In genomic region chr10:127889605-127890195, GRCh38 we compare ENCODE assay signal across 14 cellular contexts. TPM values are rescaled to one million over a fixed set of nuclear protein-coding genes. Genes with fewer than 3 reads are reported as not detected.
DNase-seq lines count a peak whose midpoint lies in the region; ATAC-seq and TF ChIP-seq lines count a peak whose summit lies in the region.
"Had no signal": no experiment of that assay in that cellular context is flagged by ENCODE, and none has a peak within 500 bp of the region (broad histone marks: within the 10 kb centered on the region; RNA-seq: fewer than 3 reads in every experiment).

No MANE protein-coding gene starts in this region.

- no peaks in the 10 kb centered on the region for H4K20me1 ChIP-seq in osteoblast (ENCODE audit: insufficient read depth, low read length)

- no peak for ATAC-seq in GM19397 (IDR thresholded peaks at IDR 0.05; ENCODE audit: unreplicated experiment)
- no peak for ATAC-seq in GM21825 (IDR thresholded peaks at IDR 0.05; ENCODE audit: unreplicated experiment)
- ATAC-seq: GM12878 had no signal

- no peak overlapping the region for H2AFZ ChIP-seq in osteoblast (ENCODE audit: low read length)

- TF ChIP-seq POLR2A in prostate gland (IDR thresholded peaks at IDR 0.05) = no peak

- peaks cover 6% of the 10 kb centered on the region for H3K27me3 ChIP-seq in osteoblast (ENCODE audit: insufficient read depth, low read length)
- H3K27me3 ChIP-seq in prostate gland (replicated peaks; ENCODE audit: insufficient read depth) = no peaks in the 10 kb centered on the region
- H3K27me3 ChIP-seq in ascending aorta = no peaks in the 10 kb centered on the region

- no peak overlapping the region for H3K4me3 ChIP-seq in fibroblast of pulmonary artery (replicated peaks; ENCODE audit: low read depth, low read length)
- H3K4me3 ChIP-seq in osteoblast (ENCODE audit: insufficient read depth, low read length) = no peak overlapping the region
- H3K4me3 ChIP-seq in prostate gland = no peak overlapping the region
- H3K4me3 ChIP-seq in ascending aorta = no peak overlapping the region
- H3K4me3 ChIP-seq: GM12878 had no signal

- no peak overlapping the region for H3K27ac ChIP-seq in osteoblast (ENCODE audit: low read depth, low read length)
- H3K27ac ChIP-seq in prostate gland = no peak overlapping the region
- H3K27ac ChIP-seq in ascending aorta = peak overlapping the region in 1 of 2 donors; percentile 33

- H3K4me1 ChIP-seq in osteoblast (ENCODE audit: insufficient read depth, low read length) (peaks cover 10% of the 10 kb centered on the region), prostate gland (replicated peaks) (no peaks in the 10 kb centered on the region), ascending aorta (no peaks in the 10 kb centered on the region)

- H3K9me3 ChIP-seq in osteoblast (ENCODE audit: low read depth, low read length) (no peaks in the 10 kb centered on the region), prostate gland (no peaks in the 10 kb centered on the region), ascending aorta (no peaks in the 10 kb centered on the region)

- peak; percentile 54 for DNase-seq in COLO829 (ENCODE audit: low spot score)
- DNase-seq in RPMI7951 (ENCODE audit: low read depth) = peak; percentile 76
- peak; percentile 72 for DNase-seq in fibroblast of pulmonary artery (ENCODE audit: low read depth)
- peak; percentile 86 for DNase-seq in osteoblast (ENCODE audit: insufficient read length, low spot score, missing footprints)
- no peak for DNase-seq in prostate gland (ENCODE audit: low spot score)
- no peak for DNase-seq in ascending aorta (ENCODE audit: low spot score in 2 of 2)
- DNase-seq: activated CD4-positive, alpha-beta T cell treated with anti-CD3 and anti-CD28 coated beads, Interleukin-2, amount 10 ng/mL, durations not matched to agents 7 days and 5 days; activated naive CD4-positive, alpha-beta T cell treated with anti-CD3 and anti-CD28 coated beads, Interleukin-2, amount 10 ng/mL, durations not matched to agents 7 days and 5 days; CD4-positive, CD25-positive, alpha-beta regulatory T cell; SIG-M5 had no signal

- H3K4me2 ChIP-seq in osteoblast (ENCODE audit: insufficient read depth, low read length) = peak overlapping the region; percentile 1

- 50% methylated on average over 4 of the region's 4 CpGs for WGBS in prostate gland

- TF ChIP-seq CTCF in fibroblast of pulmonary artery (IDR thresholded peaks at IDR 0.05; ENCODE audit: low read length, missing control alignments) (no peak), osteoblast (IDR thresholded peaks at IDR 0.05; ENCODE audit: extremely low read depth, low read depth, low read length) (no peak), prostate gland (IDR thresholded peaks at IDR 0.05) (no peak), ascending aorta (IDR thresholded peaks at IDR 0.05) (no peak)

- no peaks in the 10 kb centered on the region for H3K79me2 ChIP-seq in osteoblast (ENCODE audit: insufficient read depth, low read length)

- H3K36me3 ChIP-seq in osteoblast (ENCODE audit: insufficient read depth, low read length) (no peaks in the 10 kb centered on the region), prostate gland (no peaks in the 10 kb centered on the region), ascending aorta (no peaks in the 10 kb centered on the region)

- intact Hi-C loops in prostate gland (cut with DNase I) = no loop called here
- intact Hi-C loops in ascending aorta (cut with DNase I) = no loop called here

RNA-seq across cellular contexts. Expression of gene CLRN3, which starts 3.0 kb away (rescaled TPM):
- total RNA-seq in RPMI7951 (2014; rRNA removed; shearing (Covaris generic)) = not detected in 2 replicates
- total RNA-seq in osteoblast = not detected in 2 replicates
- not detected for total RNA-seq in prostate gland
- not detected for total RNA-seq in ascending aorta
- total RNA-seq: activated CD4-positive, alpha-beta T cell treated with anti-CD3 and anti-CD28 coated beads, Interleukin-2, amount 10 ng/mL, durations not matched to agents 7 days and 5 days; CD4-positive, CD25-positive, alpha-beta regulatory T cell; GM12878; pulmonary artery endothelial cell had no signal

RNA-seq across cellular contexts. Expression of gene PTPRE, which starts 17.2 kb away (rescaled TPM):
- total RNA-seq in RPMI7951 (2014; rRNA removed; shearing (Covaris generic)) = 17.5 TPM in 2 replicates
- total RNA-seq in osteoblast = 5.9 and 9.0 TPM in 2 replicates
- total RNA-seq in prostate gland = 10 to 100 TPM in 1 of 2 donors, 1 to 10 TPM in 1; 4.5 to 14.3 TPM
- 14.5 TPM for total RNA-seq in ascending aorta

Comparison
In these comparisons a context has a peak if more than half of its experiments do, and no peak if none do; other contexts are left out.
1. DNase-seq: peak in COLO829 (single experiment), RPMI7951 (single experiment), fibroblast of pulmonary artery (single experiment) and osteoblast (single experiment); none in prostate gland (single experiment) and ascending aorta (0 of 2).